Comparison of ENCODE assay signal across 15 cellular contexts in genomic region chr13:28477709-28477973, GRCh38. TPM values are rescaled to one million over a fixed set of nuclear protein-coding genes. Genes with fewer than 3 reads are reported as not detected.
DNase-seq lines count a peak whose midpoint lies in the region; ATAC-seq and TF ChIP-seq lines count a peak whose summit lies in the region.
"Had no signal": no experiment of that assay in that cellular context is flagged by ENCODE, and none has a peak within 500 bp of the region (broad histone marks: within the 10 kb centered on the region; RNA-seq: fewer than 3 reads in every experiment).

No MANE protein-coding gene starts in this region.

- dilution Hi-C loops in IMR-90 (cut with HindIII; ENCODE audit: low sequenced_read_pairs, unreplicated experiment), result no loop called here

- peak overlapping the region; percentile 72 for H2AK5ac ChIP-seq in IMR-90 (ENCODE audit: low read depth, low read length)

- peak overlapping the region; percentile 93 for H2BK120ac ChIP-seq in IMR-90 (ENCODE audit: low read depth, low read length)

- peak overlapping the region; percentile 57 for H4K91ac ChIP-seq in IMR-90 (ENCODE audit: insufficient read depth, low read depth, low read length)

- TF ChIP-seq RAD21 in IMR-90 (IDR thresholded peaks at IDR 0.05; ENCODE audit: low read length) (no peak), SK-N-SH (IDR thresholded peaks at IDR 0.05; ENCODE audit: low read length) (no peak)

- H3K79me2 ChIP-seq in GM23338 (replicated peaks; ENCODE audit: insufficient read depth) (peaks cover 99% of the 10 kb centered on the region), SK-N-SH (ENCODE audit: insufficient read depth) (no peaks in the 10 kb centered on the region)

- H3F3A ChIP-seq in GM23338 (replicated peaks; ENCODE audit: low read depth), result no peaks in the 10 kb centered on the region
- peaks cover 15% of the 10 kb centered on the region for H3F3A ChIP-seq in SK-N-SH (replicated peaks; ENCODE audit: insufficient read depth)

- H3K9me3 ChIP-seq in IMR-90 (ENCODE audit: control insufficient read depth, insufficient read depth, low read length), result no peaks in the 10 kb centered on the region
- H3K9me3 ChIP-seq in SK-N-SH, result no peaks in the 10 kb centered on the region
- H3K9me3 ChIP-seq: HAP-1 had no signal

- peaks cover 33% of the 10 kb centered on the region for H4K20me1 ChIP-seq in GM23338 (replicated peaks; ENCODE audit: insufficient read depth)
- peaks cover 3% of the 10 kb centered on the region; the same call in 1 of the 2 replicates for H4K20me1 ChIP-seq in IMR-90 (ENCODE audit: insufficient read depth, low read length)
- H4K20me1 ChIP-seq in SK-N-SH (ENCODE audit: insufficient read depth), result no peaks in the 10 kb centered on the region

- peaks cover 10% of the 10 kb centered on the region for H3K9me1 ChIP-seq in IMR-90 (ENCODE audit: insufficient read depth, low read length)

- peaks cover 35% of the 10 kb centered on the region for H3K4me1 ChIP-seq in GM23338 (ENCODE audit: insufficient read depth)
- H3K4me1 ChIP-seq in IMR-90 (ENCODE audit: control insufficient read depth, insufficient read depth, low read length), result peaks cover 14% of the 10 kb centered on the region
- peaks cover 0 to 4% of the 10 kb centered on the region in 2 experiments; a peak in 2 of 4 replicates for H3K4me1 ChIP-seq in SK-N-SH (ENCODE audit: control insufficient read depth in 1 of 2, insufficient read depth in 2 of 2, low read depth in 1 of 2, low read length in 1 of 2)

- H2AFZ ChIP-seq in GM23338, result no peak overlapping the region
- no peak overlapping the region for H2AFZ ChIP-seq in IMR-90 (replicated peaks; ENCODE audit: low read length, poor library complexity)
- no peak overlapping the region for H2AFZ ChIP-seq in SK-N-SH (ENCODE audit: low read depth)

- no peaks in the 10 kb centered on the region for H3K36me3 ChIP-seq in GM23338 (ENCODE audit: insufficient read depth)
- H3K36me3 ChIP-seq in IMR-90 (ENCODE audit: control insufficient read depth, insufficient read depth, low read length), result no peaks in the 10 kb centered on the region; the same call in 1 of the 2 replicates
- H3K36me3 ChIP-seq in SK-N-SH (replicated peaks in 1 of 2; ENCODE audit: control insufficient read depth in 1 of 2, insufficient read depth in 2 of 2, low read length in 1 of 2), result no peaks in the 10 kb centered on the region
- H3K36me3 ChIP-seq: HAP-1 had no signal

- 0 out of 2 replicates have a peak overlapping the region, but pooled peaks have one; percentile 27 for H3K56ac ChIP-seq in IMR-90 (ENCODE audit: extremely low read depth, insufficient read depth, low read length)

- intact Hi-C loops in IMR-90 (cut with micrococcal nuclease), result loop anchor here (5.0 kb wide), 5 partner anchors 140 to 340 kb away; partner anchors contain the start of gene PAN3

- no peak overlapping the region for H2AK9ac ChIP-seq in IMR-90 (replicated peaks; ENCODE audit: low read depth, low read length, poor library complexity)

- CTCF ChIA-PET in IMR-90 (lab: Yijun Ruan, JAX) (no interaction called here), SK-N-SH (lab: Yijun Ruan, JAX) (no interaction called here)

- H3K14ac ChIP-seq in IMR-90 (replicated peaks; ENCODE audit: low read depth, low read length), result peak overlapping the region; percentile 86

- in situ Hi-C loops in IMR-90 (cut with MboI; ENCODE audit: low sequenced_read_pairs), result no loop called here

- H2BK15ac ChIP-seq in IMR-90 (ENCODE audit: low read depth, low read length), result peak overlapping the region; percentile 64

- peak overlapping the region; percentile 67 for H4K5ac ChIP-seq in IMR-90 (ENCODE audit: low read depth, low read length)

- H3K4me3 Mint-ChIP-seq in GM23338, result no peak overlapping the region
- H3K4me3 Mint-ChIP-seq in endothelial cell (ENCODE audit: unreplicated experiment), result no peak overlapping the region
- no peak overlapping the region for H3K4me3 Mint-ChIP-seq in nephron progenitor cell
- H3K4me3 Mint-ChIP-seq: B cell; CD8-positive, alpha-beta T cell had no signal

- H3K23ac ChIP-seq in IMR-90 (ENCODE audit: low read depth, low read length), result peak overlapping the region; percentile 80

- no CpG with 5 or more reads among the region's 3 CpGs for WGBS in IMR-90 (ENCODE audit: extremely low coverage in 2 of 2, insufficient read length in 1 of 2), 2 experiments
- 4% methylated on average over 3 of the region's 3 CpGs for whole genome bisulfite sequencing in SK-N-SH (ENCODE audit: low lambda C conversion rate)

- H3K9me3 Mint-ChIP-seq in GM23338 (peaks cover 10% of the 10 kb centered on the region; the same call in 2 of the 3 replicates), endothelial cell (ENCODE audit: unreplicated experiment) (no peaks in the 10 kb centered on the region), nephron progenitor cell (peaks cover 6% of the 10 kb centered on the region)
- H3K9me3 Mint-ChIP-seq: CD8-positive, alpha-beta T cell had no signal

- H3K4ac ChIP-seq in IMR-90 (ENCODE audit: low read depth, low read length), result peak overlapping the region; percentile 90

- H3K9ac ChIP-seq in IMR-90 (ENCODE audit: low read depth, low read length), result no peak overlapping the region
- no peak overlapping the region for H3K9ac ChIP-seq in SK-N-SH
- H3K9ac ChIP-seq: BLaER1 treated with 17β-estradiol and CSF1 and Interleukin-3, amounts not matched to agents 10 nM and 100 nM; KMS-11 had no signal

- H2BK20ac ChIP-seq in IMR-90 (ENCODE audit: low read depth, low read length), result peak overlapping the region; percentile 93

- DNase-seq in GM23338 (ENCODE audit: low spot score) (no peak), IMR-90 (no peak), endothelial cell (ENCODE audit: low spot score) (no peak), nephron progenitor cell (no peak), SK-N-SH (no peak)
- DNase-seq: Calu3; CD8-positive, alpha-beta T cell; DMS79 treated with DMSO at 0.1 percent for 48 hours; GF-D8 had no signal

- H3K9me2 ChIP-seq in GM23338 (ENCODE audit: insufficient read depth), result no peaks in the 10 kb centered on the region
- H3K9me2 ChIP-seq in SK-N-SH, result no peaks in the 10 kb centered on the region

- no TSS peak for BruUV-seq in IMR-90 (replicated peaks; lab: Mats Ljungman, UMichigan)

- TF ChIP-seq CTCF in GM23338 (conservative IDR thresholded peaks at IDR 0.05; ENCODE audit: low read depth in 2 of 2) (no peak), IMR-90 (conservative IDR thresholded peaks at IDR 0.05; ENCODE audit: low read depth, low read length) (no peak), endothelial cell (IDR thresholded peaks at IDR 0.05; ENCODE audit: unreplicated experiment) (no peak), nephron progenitor cell (IDR thresholded peaks at IDR 0.05) (no peak), SK-N-SH (IDR thresholded peaks at IDR 0.05) (no peak)

- H3K18ac ChIP-seq in IMR-90 (ENCODE audit: low read depth, low read length), result peak overlapping the region; percentile 74

- H3K27me3 Mint-ChIP-seq in GM23338 (ENCODE audit: insufficient read depth, low read depth, poor library complexity) (no peaks in the 10 kb centered on the region), endothelial cell (ENCODE audit: unreplicated experiment) (peaks cover 5% of the 10 kb centered on the region), nephron progenitor cell (ENCODE audit: low read depth, poor library complexity) (peaks cover 5% of the 10 kb centered on the region)

- H3K4me3 ChIP-seq in GM23338 (no peak overlapping the region), IMR-90 (ENCODE audit: insufficient read depth, low read depth, low read length) (no peak overlapping the region), SK-N-SH (ENCODE audit: low read depth in 2 of 2, low read length in 1 of 2) (no peak overlapping the region)
- H3K4me3 ChIP-seq: BLaER1 treated with 17β-estradiol and CSF1 and Interleukin-3, amounts not matched to agents 10 nM and 100 nM; HAP-1 had no signal

- no peak for TF ChIP-seq EP300 in SK-N-SH (IDR thresholded peaks at IDR 0.05; ENCODE audit: borderline replicate concordance in 1 of 2, low read depth in 1 of 2, low read length in 1 of 2)

- H3K4me1 Mint-ChIP-seq in GM23338, result peaks cover 61% of the 10 kb centered on the region
- H3K4me1 Mint-ChIP-seq in endothelial cell (ENCODE audit: unreplicated experiment), result peaks cover 69% of the 10 kb centered on the region
- peaks cover 65% of the 10 kb centered on the region for H3K4me1 Mint-ChIP-seq in nephron progenitor cell
- H3K4me1 Mint-ChIP-seq: B cell had no signal

- POLR2A ChIA-PET in IMR-90 (lab: Charles Lee; ENCODE audit: unreplicated experiment) (no interaction called here), SK-N-SH (lab: Yijun Ruan, JAX) (no interaction called here)

- H4K8ac ChIP-seq in IMR-90 (ENCODE audit: low read depth in 2 of 2, low read length in 2 of 2), result peak overlapping the region; percentile 9 to 47; a peak in 3 of 4 replicates

- H3K27me3 ChIP-seq in GM23338 (ENCODE audit: insufficient read depth) (no peaks in the 10 kb centered on the region), IMR-90 (ENCODE audit: control insufficient read depth, insufficient read depth, low read length) (no peaks in the 10 kb centered on the region), SK-N-SH (ENCODE audit: insufficient read depth) (no peaks in the 10 kb centered on the region)
- H3K27me3 ChIP-seq: BLaER1 treated with 17β-estradiol and CSF1 and Interleukin-3, amounts not matched to agents 10 nM and 100 nM had no signal

- peak overlapping the region; percentile 77 for H2BK5ac ChIP-seq in IMR-90 (ENCODE audit: low read depth, low read length, poor library complexity, severe bottlenecking)

- H3K27ac ChIP-seq in GM23338 (ENCODE audit: low read depth), result 0 out of 2 replicates have a peak overlapping the region, but pooled peaks have one; percentile 7
- H3K27ac ChIP-seq in IMR-90 (ENCODE audit: insufficient read depth, low read length), result peak overlapping the region; percentile 56; the same call in 1 of the 2 replicates
- no peak overlapping the region for H3K27ac ChIP-seq in SK-N-SH (ENCODE audit: low read depth in 2 of 2, low read length in 1 of 2)
- H3K27ac ChIP-seq: KMS-11 had no signal

- TF ChIP-seq POLR2A in IMR-90 (IDR thresholded peaks at IDR 0.05; ENCODE audit: low read depth, low read length), result no peak

- H3K79me1 ChIP-seq in IMR-90 (ENCODE audit: low read depth in 1 of 2, low read length in 2 of 2), result peaks cover 16 to 44% of the 10 kb centered on the region in 2 experiments

- H3K36me3 Mint-ChIP-seq in GM23338 (ENCODE audit: low read depth) (peaks cover 39% of the 10 kb centered on the region), endothelial cell (ENCODE audit: low read depth, unreplicated experiment) (peaks cover 48% of the 10 kb centered on the region), nephron progenitor cell (ENCODE audit: low read depth) (peaks cover 4% of the 10 kb centered on the region)
- H3K36me3 Mint-ChIP-seq: CD8-positive, alpha-beta T cell had no signal

- no peak for ATAC-seq in GM23338
- ATAC-seq in IMR-90 (ENCODE audit: low read depth), result no peak
- ATAC-seq in HG02798 (IDR thresholded peaks at IDR 0.05; ENCODE audit: poor library complexity, unreplicated experiment), result no peak
- ATAC-seq in HG02970 (IDR thresholded peaks at IDR 0.05; ENCODE audit: low FRiP score, unreplicated experiment), result no peak
- ATAC-seq: CD8-positive, alpha-beta T cell had no signal

- H3K4me2 ChIP-seq in GM23338, result no peak overlapping the region
- H3K4me2 ChIP-seq in IMR-90 (ENCODE audit: low read depth, low read length), result peak overlapping the region; percentile 51; the same call in 1 of the 2 replicates
- H3K4me2 ChIP-seq in SK-N-SH, result no peak overlapping the region
- H3K4me2 ChIP-seq: KMS-11 had no signal

- H3K27ac Mint-ChIP-seq in GM23338 (no peak overlapping the region), endothelial cell (ENCODE audit: unreplicated experiment) (peak overlapping the region; percentile 54), nephron progenitor cell (peak overlapping the region; percentile 47)
- H3K27ac Mint-ChIP-seq: B cell; CD8-positive, alpha-beta T cell had no signal

RNA-seq across cellular contexts. Expression of gene FLT1, which starts 17.3 kb away (rescaled TPM):
- total RNA-seq in GM23338 (2014; rRNA removed; shearing (Covaris generic)), result 112 and 116 TPM in 2 replicates
- 22.3 and 26.8 TPM in 2 replicates for polyA plus RNA-seq in GM23338 (2016; fragmentation: Nextera tagmentation; extraction: Ambion mirVana)
- total RNA-seq in IMR-90 (2012; rRNA removed), result 10.0 and 10.4 TPM in 2 replicates
- polyA plus RNA-seq in IMR-90 (2012; rRNA removed), result 4.4 and 4.5 TPM in 2 replicates
- polyA plus RNA-seq in IMR-90 (2012; cell fraction: cytosol; rRNA removed), result 1.6 and 2.5 TPM in 2 replicates
- 1.3 and 3.9 TPM in 2 replicates for polyA plus RNA-seq in IMR-90 (2012; cell fraction: nucleus; rRNA removed; ENCODE audit: low replicate concordance)
- total RNA-seq in endothelial cell (ENCODE audit: unreplicated experiment), result 759 TPM
- polyA plus RNA-seq in SK-N-SH (2012; rRNA removed), result 0.20 and 0.41 TPM in 2 replicates
- polyA plus RNA-seq in SK-N-SH (2012; cell fraction: cytosol; rRNA removed), result 0.51 and 0.57 TPM in 2 replicates
- 0.31 and 0.42 TPM in 2 replicates for polyA plus RNA-seq in SK-N-SH (2012; cell fraction: nucleus; rRNA removed)
- total RNA-seq: Calu3 had no signal

Comparison
In these comparisons a context has a peak if more than half of its experiments do, and no peak if none do; other contexts are left out.
1. H3K27ac ChIP-seq: peak in GM23338 (single experiment) and IMR-90 (single experiment); none in SK-N-SH (0 of 2).